2 cellular contexts compared by ENCODE assay signal in genomic region chrY:2937149-2937548, GRCh38.
TF ChIP-seq lines count a peak whose summit lies in the region.

No MANE protein-coding gene starts in this region.

TF ChIP-seq in endothelial cell of umbilical vein, 7 proteins besides CTCF, POLR2A, EP300 and RAD21 (continued from another document):
- TF ChIP-seq MAX (IDR thresholded peaks at IDR 0.05; ENCODE audit: insufficient read depth, insufficient read length) (no peak), POLR2AphosphoS5 (IDR thresholded peaks at IDR 0.05; ENCODE audit: insufficient read depth, low read depth, low read length) (no peak), GATA2 (IDR thresholded peaks at IDR 0.05; ENCODE audit: insufficient read depth, insufficient read length, low read depth, low read length) (no peak)

TF ChIP-seq in SK-N-SH, 30 proteins besides CTCF, POLR2A, EP300 and RAD21 (continued from another document):
- no peak for TF ChIP-seq YY1 (IDR thresholded peaks at IDR 0.05; ENCODE audit: low read depth)
- TF ChIP-seq NRF1 (IDR thresholded peaks at IDR 0.05; ENCODE audit: low read depth, low read length) = no peak
- no peak for TF ChIP-seq IRF3 (IDR thresholded peaks at IDR 0.05; ENCODE audit: low read depth, low read length)
- no peak for TF ChIP-seq ZBTB33 (IDR thresholded peaks at IDR 0.05; ENCODE audit: borderline replicate concordance, low read depth)
- no peak for TF ChIP-seq GABPA (IDR thresholded peaks at IDR 0.05; ENCODE audit: low read depth)
- TF ChIP-seq ELF1 (IDR thresholded peaks at IDR 0.05) = no peak
- no peak for TF ChIP-seq JUND (IDR thresholded peaks at IDR 0.05)
- TF ChIP-seq MAX (IDR thresholded peaks at IDR 0.05; ENCODE audit: low read depth) = no peak
- no peak for TF ChIP-seq FOXJ3 (CRISPR knock-in tag; IDR thresholded peaks at IDR 0.05)
- TF ChIP-seq USF1 (IDR thresholded peaks at IDR 0.05; ENCODE audit: borderline replicate concordance, low read depth) = no peak
- no peak for TF ChIP-seq MXI1 (IDR thresholded peaks at IDR 0.05; ENCODE audit: low read depth, low read length)
- TF ChIP-seq REST (IDR thresholded peaks at IDR 0.05; ENCODE audit: low read depth, low read length) = no peak
- no peak for TF ChIP-seq PBX3 (IDR thresholded peaks at IDR 0.05)
- no peak for TF ChIP-seq RFX5 (IDR thresholded peaks at IDR 0.05; ENCODE audit: low read length)
